Comparison of ENCODE assay signal across 16 cellular contexts in genomic region chr3:115245437-115245836, GRCh38.
A peak's percentile ranks its signal among the peaks of the same experiment; 100 is the strongest.
DNase-seq lines count a peak whose midpoint lies in the region; ATAC-seq, FAIRE-seq and TF ChIP-seq lines count a peak whose summit lies in the region.
"Had no signal": no experiment of that assay in that cellular context is flagged by ENCODE, and none has a peak within 500 bp of the region (broad histone marks: within the 10 kb centered on the region; RNA-seq: fewer than 3 reads in every experiment).

No MANE protein-coding gene starts in this region.

- H3K27me3 ChIP-seq in AG04450 (ENCODE audit: control insufficient read depth, insufficient read depth, low read length) (no peaks in the 10 kb centered on the region), mammary epithelial cell (ENCODE audit: insufficient read depth, low read length) (no peaks in the 10 kb centered on the region), left lung (no peaks in the 10 kb centered on the region)

- POLR2A ChIA-PET in AG04450 (lab: Yijun Ruan, JAX), result no interaction called here

- no peak overlapping the region for H3K27ac ChIP-seq in AG04450 (ENCODE audit: low read depth, low read length)
- no peak overlapping the region for H3K27ac ChIP-seq in mammary epithelial cell (ENCODE audit: insufficient read depth, low read depth, low read length)
- H3K27ac ChIP-seq in left lung, result no peak overlapping the region

- CTCF ChIA-PET in AG04450 (lab: Charles Lee) (interaction anchor here (0.8 to 2.4 kb wide), 3 partner anchors 27 to 448 kb away, joined by 4 to 5 read pairs (median 4); no protein-coding TSS in a partner anchor), mammary epithelial cell (lab: Charles Lee; ENCODE audit: low non-redundant PET) (no interaction called here)

- H3K4me1 ChIP-seq in mammary epithelial cell (ENCODE audit: insufficient read depth, low read length), result peaks cover 21% of the 10 kb centered on the region
- no peaks in the 10 kb centered on the region for H3K4me1 ChIP-seq in left lung

- peak; percentile 53 for ATAC-seq in left lung
- ATAC-seq in HG03565 (IDR thresholded peaks at IDR 0.05; ENCODE audit: unreplicated experiment), result no peak
- ATAC-seq in GM18519 (IDR thresholded peaks at IDR 0.05; ENCODE audit: low FRiP score, unreplicated experiment), result no peak
- ATAC-seq: activated naive CD4-positive, alpha-beta T cell treated with anti-CD3 and anti-CD28 coated beads, Interleukin-2, amount 50 U/mL, for 72 hours; stimulated activated effector memory CD8-positive, alpha-beta T cell treated with anti-CD3 and anti-CD28 coated beads, Interleukin-12 subunit alpha, Interleukin-12 subunit beta, amount 100 ng/mL, for 72 hours had no signal

- H3K4me2 ChIP-seq in mammary epithelial cell (ENCODE audit: insufficient read depth, low read depth, low read length), result peak overlapping the region; percentile 40

- no peak overlapping the region for H3K9ac ChIP-seq in mammary epithelial cell (ENCODE audit: insufficient read depth, low read length)

- no peak overlapping the region for H3K4me3 ChIP-seq in AG04450 (ENCODE audit: low read depth, low read length)
- no peak overlapping the region for H3K4me3 ChIP-seq in mammary epithelial cell (replicated peaks in 1 of 3; ENCODE audit: insufficient read depth in 1 of 3, low read depth in 2 of 3, low read length in 3 of 3)
- H3K4me3 ChIP-seq in left lung, result no peak overlapping the region

- H4K20me1 ChIP-seq in mammary epithelial cell (ENCODE audit: insufficient read depth, low read length), result no peaks in the 10 kb centered on the region

- DNase-seq in AG04450 (ENCODE audit: low read depth, low spot score) (peak; percentile 76), HTR-8/SVneo (ENCODE audit: insufficient read length, low spot score) (peak; percentile 65), mammary epithelial cell (peak; percentile 89), left lung (no peak), G401 (ENCODE audit: low spot score) (no peak), DMS 273 treated with DMSO at 0.1 percent for 48 hours (lab: John Stamatoyannopoulos, UW) (no peak)
- DNase-seq: activated CD4-positive, alpha-beta T cell treated with anti-CD3 and anti-CD28 coated beads for 4 hours; CD4-positive, CD25-positive, alpha-beta regulatory T cell; foreskin melanocyte; NCI-H2171 treated with DMSO at 0.1 percent for 48 hours; SHP77 treated with DMSO at 0.1 percent for 48 hours; stimulated activated CD4-positive, alpha-beta T cell treated with anti-CD3 and anti-CD28 coated beads, Interleukin-12 subunit alpha, Interleukin-12 subunit beta, amount 100 ng/mL, for 4 hours had no signal

- TF ChIP-seq CTCF in AG04450 (IDR thresholded peaks at IDR 0.05; ENCODE audit: low read depth, low read length), result no peak
- no peak for TF ChIP-seq CTCF in mammary epithelial cell (conservative IDR thresholded peaks at IDR 0.05 in 1 of 2, IDR thresholded peaks at IDR 0.05 in 1 of 2; ENCODE audit: extremely low read depth in 1 of 2, insufficient read depth in 1 of 2, low read depth in 1 of 2, low read length in 2 of 2)
- no peak for TF ChIP-seq CTCF in left lung (IDR thresholded peaks at IDR 0.05)

- no TSS peak for BruUV-seq in mammary epithelial cell (replicated peaks; lab: Mats Ljungman, UMichigan)

- no peak overlapping the region for H2AFZ ChIP-seq in mammary epithelial cell (ENCODE audit: low read depth, low read length)

- H3K36me3 ChIP-seq in mammary epithelial cell (ENCODE audit: insufficient read depth, low read length) (no peaks in the 10 kb centered on the region), left lung (no peaks in the 10 kb centered on the region)

- peak; percentile 66 for FAIRE-seq in HTR-8/SVneo (lab: Jason Lieb, UNC)

- H3K79me2 ChIP-seq in mammary epithelial cell (ENCODE audit: insufficient read depth, low read length), result no peaks in the 10 kb centered on the region

- H3K9me3 ChIP-seq in AG04450 (ENCODE audit: control insufficient read depth, insufficient read depth, low read length) (no peaks in the 10 kb centered on the region), mammary epithelial cell (replicated peaks; ENCODE audit: insufficient read depth, low read length) (no peaks in the 10 kb centered on the region), left lung (no peaks in the 10 kb centered on the region)

- in situ Hi-C loops in mammary epithelial cell (cut with MboI; ENCODE audit: low sequenced_read_pairs in 2 of 2), result no loop called here
- in situ Hi-C loops in G401 (cut with HindIII; ENCODE audit: low sequenced_read_pairs), result no loop called here

- WGBS in mammary epithelial cell (ENCODE audit: low coverage, missing lambda C conversion rate), result 18% methylated on average over 2 of the region's 2 CpGs

- dilution Hi-C loops in mammary epithelial cell (cut with HindIII; ENCODE audit: low sequenced_read_pairs), result no loop called here

- intact Hi-C loops in mammary epithelial cell (cut with micrococcal nuclease), result no loop called here
- intact Hi-C loops in left lung (cut with DNase I), result no loop called here

Comparison
In these comparisons a context has a peak if more than half of its experiments do, and no peak if none do; other contexts are left out.
1. DNase-seq: peak in AG04450 (single experiment), HTR-8/SVneo (single experiment) and mammary epithelial cell (single experiment); none in left lung (0 of 2), G401 (single experiment) and DMS 273 treated with DMSO at 0.1 percent for 48 hours (single experiment).